In genomic region chr3:5133239-5133638, GRCh38 we compare ENCODE assay signal across 19 cellular contexts. TPM values are rescaled to one million over a fixed set of nuclear protein-coding genes. Genes with fewer than 3 reads are reported as not detected.
DNase-seq lines count a peak whose midpoint lies in the region; ATAC-seq and TF ChIP-seq lines count a peak whose summit lies in the region.
"Had no signal": no experiment of that assay in that cellular context is flagged by ENCODE, and none has a peak within 500 bp of the region (broad histone marks: within the 10 kb centered on the region; RNA-seq: fewer than 3 reads in every experiment).

No MANE protein-coding gene starts in this region.

- 61% methylated on average over 3 of the region's 3 CpGs for WGBS in HUES64

- no peak overlapping the region for H3K4me3 Mint-ChIP-seq in activated T-cell treated with anti-CD3 and anti-CD28 coated beads, Interleukin-2, amount 50 U/mL, for 24 hours
- H3K4me3 Mint-ChIP-seq in activated T-cell treated with anti-CD3 and anti-CD28 coated beads, Interleukin-2, amount 50 U/mL, for 4 hours = no peak overlapping the region
- H3K4me3 Mint-ChIP-seq in chondrocyte (ENCODE audit: unreplicated experiment) (no peak overlapping the region), osteocyte (ENCODE audit: unreplicated experiment) (no peak overlapping the region)
- H3K4me3 Mint-ChIP-seq in T-helper 2 cell treated with Interferon-gamma antibody and Interleukin-4, amounts not matched to agents 5 μg/mL and 100 μg/mL, for 36 hours = no peak overlapping the region
- H3K4me3 Mint-ChIP-seq: activated naive CD8-positive, alpha-beta T cell treated with anti-CD3 and anti-CD28 coated beads, Interleukin-2, amount 10 ng/mL, durations not matched to agents 7 days and 5 days had no signal

- H3K27ac ChIP-seq in HUES64 (ENCODE audit: low read depth, low read length) = peak overlapping the region; percentile 63
- H3K27ac ChIP-seq: upper lobe of right lung, WERI-Rb-1 had no signal

- H3K27ac Mint-ChIP-seq in activated T-cell treated with anti-CD3 and anti-CD28 coated beads, Interleukin-2, amount 50 U/mL, for 24 hours = peak overlapping the region; percentile 15
- H3K27ac Mint-ChIP-seq in chondrocyte (ENCODE audit: unreplicated experiment) (peak overlapping the region; percentile 49), osteocyte (ENCODE audit: unreplicated experiment) (peak overlapping the region; percentile 36)
- no peak overlapping the region for H3K27ac Mint-ChIP-seq in T-helper 2 cell treated with Interferon-gamma antibody and Interleukin-4, amounts not matched to agents 5 μg/mL and 100 μg/mL, for 36 hours
- H3K27ac Mint-ChIP-seq: activated naive CD8-positive, alpha-beta T cell treated with anti-CD3 and anti-CD28 coated beads, Interleukin-2, amount 10 ng/mL, durations not matched to agents 7 days and 5 days had no signal

- H3K9ac ChIP-seq in HUES64 (ENCODE audit: low read depth, low read length) = peak overlapping the region; percentile 50; the same call in 1 of the 2 replicates

- no peaks in the 10 kb centered on the region for H3K27me3 Mint-ChIP-seq in activated T-cell treated with anti-CD3 and anti-CD28 coated beads, Interleukin-2, amount 50 U/mL, for 24 hours
- H3K27me3 Mint-ChIP-seq in activated T-cell treated with anti-CD3 and anti-CD28 coated beads, Interleukin-2, amount 50 U/mL, for 4 hours (ENCODE audit: low read depth) = no peaks in the 10 kb centered on the region
- H3K27me3 Mint-ChIP-seq in chondrocyte (ENCODE audit: low read depth) = no peaks in the 10 kb centered on the region
- no peaks in the 10 kb centered on the region for H3K27me3 Mint-ChIP-seq in osteocyte (ENCODE audit: unreplicated experiment)
- H3K27me3 Mint-ChIP-seq in T-helper 2 cell treated with Interferon-gamma antibody and Interleukin-4, amounts not matched to agents 5 μg/mL and 100 μg/mL, for 36 hours (ENCODE audit: low read depth) = no peaks in the 10 kb centered on the region
- H3K27me3 Mint-ChIP-seq: activated naive CD8-positive, alpha-beta T cell treated with anti-CD3 and anti-CD28 coated beads, Interleukin-2, amount 10 ng/mL, durations not matched to agents 7 days and 5 days had no signal

- peaks cover 34% of the 10 kb centered on the region for H3K36me3 Mint-ChIP-seq in activated T-cell treated with anti-CD3 and anti-CD28 coated beads, Interleukin-2, amount 50 U/mL, for 24 hours (ENCODE audit: low read depth)
- peaks cover 4% of the 10 kb centered on the region for H3K36me3 Mint-ChIP-seq in activated T-cell treated with anti-CD3 and anti-CD28 coated beads, Interleukin-2, amount 50 U/mL, for 4 hours (ENCODE audit: insufficient read depth)
- H3K36me3 Mint-ChIP-seq in chondrocyte (ENCODE audit: low read depth) = no peaks in the 10 kb centered on the region
- peaks cover 1% of the 10 kb centered on the region for H3K36me3 Mint-ChIP-seq in osteocyte (ENCODE audit: unreplicated experiment)
- H3K36me3 Mint-ChIP-seq in T-helper 2 cell treated with Interferon-gamma antibody and Interleukin-4, amounts not matched to agents 5 μg/mL and 100 μg/mL, for 36 hours (ENCODE audit: low read depth) = peaks cover 8% of the 10 kb centered on the region

- no peak for TF ChIP-seq CTCF in chondrocyte (IDR thresholded peaks at IDR 0.05)
- no peak for TF ChIP-seq CTCF in osteocyte (IDR thresholded peaks at IDR 0.05)

- no peaks in the 10 kb centered on the region for H3K36me3 ChIP-seq in HUES64 (ENCODE audit: insufficient read depth, low read length)
- H3K36me3 ChIP-seq: upper lobe of right lung, WERI-Rb-1 had no signal

- DNase-seq in activated T-cell treated with anti-CD3 and anti-CD28 coated beads, Interleukin-2, amount 50 U/mL, for 24 hours = no peak
- no peak for DNase-seq in activated T-cell treated with anti-CD3 and anti-CD28 coated beads, Interleukin-2, amount 50 U/mL, for 4 hours
- no peak for DNase-seq in chondrocyte (ENCODE audit: low spot score)
- DNase-seq in osteocyte (ENCODE audit: extremely low spot score, unreplicated experiment) = no peak
- no peak for DNase-seq in SIG-M5 (lab: John Stamatoyannopoulos, UW)
- DNase-seq in T-helper 2 cell treated with Interferon-gamma antibody and Interleukin-4, amounts not matched to agents 5 μg/mL and 100 μg/mL, for 36 hours (ENCODE audit: low spot score) = no peak
- no peak for DNase-seq in NCI-H524 (lab: John Stamatoyannopoulos, UW)
- DNase-seq: activated naive CD8-positive, alpha-beta T cell treated with anti-CD3 and anti-CD28 coated beads, Interleukin-2, amount 10 ng/mL, durations not matched to agents 7 days and 5 days; islet precursor cell; mesenchymal stem cell; MM.1S; NCI-H187 treated with DMSO at 0.1 percent for 48 hours; NCI-H446; stimulated activated CD4-positive, alpha-beta T cell treated with anti-CD3 and anti-CD28 coated beads, Interleukin-12 subunit alpha, Interleukin-12 subunit beta, amount 100 ng/mL, for 4 hours; stimulated activated naive CD4-positive, alpha-beta T cell; T-helper 1 cell; upper lobe of right lung; WERI-Rb-1 had no signal

- peaks cover 62% of the 10 kb centered on the region for H3K4me1 Mint-ChIP-seq in activated T-cell treated with anti-CD3 and anti-CD28 coated beads, Interleukin-2, amount 50 U/mL, for 24 hours (ENCODE audit: low read depth)
- H3K4me1 Mint-ChIP-seq in activated T-cell treated with anti-CD3 and anti-CD28 coated beads, Interleukin-2, amount 50 U/mL, for 4 hours (ENCODE audit: low read depth) = peaks cover 49% of the 10 kb centered on the region
- peaks cover 46% of the 10 kb centered on the region for H3K4me1 Mint-ChIP-seq in chondrocyte (ENCODE audit: low read depth)
- peaks cover 47% of the 10 kb centered on the region for H3K4me1 Mint-ChIP-seq in osteocyte (ENCODE audit: unreplicated experiment)
- peaks cover 20% of the 10 kb centered on the region for H3K4me1 Mint-ChIP-seq in T-helper 2 cell treated with Interferon-gamma antibody and Interleukin-4, amounts not matched to agents 5 μg/mL and 100 μg/mL, for 36 hours (ENCODE audit: low read depth)

- H3K9me3 ChIP-seq in HUES64 (ENCODE audit: insufficient read depth, low read depth, low read length) = no peaks in the 10 kb centered on the region
- H3K9me3 ChIP-seq: upper lobe of right lung had no signal

- H3K9me3 Mint-ChIP-seq in activated T-cell treated with anti-CD3 and anti-CD28 coated beads, Interleukin-2, amount 50 U/mL, for 24 hours = no peaks in the 10 kb centered on the region
- H3K9me3 Mint-ChIP-seq in activated T-cell treated with anti-CD3 and anti-CD28 coated beads, Interleukin-2, amount 50 U/mL, for 4 hours = no peaks in the 10 kb centered on the region
- H3K9me3 Mint-ChIP-seq in chondrocyte (ENCODE audit: low read depth) = no peaks in the 10 kb centered on the region
- no peaks in the 10 kb centered on the region for H3K9me3 Mint-ChIP-seq in osteocyte (ENCODE audit: unreplicated experiment)
- H3K9me3 Mint-ChIP-seq in T-helper 2 cell treated with Interferon-gamma antibody and Interleukin-4, amounts not matched to agents 5 μg/mL and 100 μg/mL, for 36 hours = no peaks in the 10 kb centered on the region
- H3K9me3 Mint-ChIP-seq: activated naive CD8-positive, alpha-beta T cell treated with anti-CD3 and anti-CD28 coated beads, Interleukin-2, amount 10 ng/mL, durations not matched to agents 7 days and 5 days had no signal

- ATAC-seq in activated T-cell treated with anti-CD3 and anti-CD28 coated beads, Interleukin-2, amount 50 U/mL, for 4 hours = no peak
- ATAC-seq: upper lobe of right lung had no signal

- no peaks in the 10 kb centered on the region for H3K27me3 ChIP-seq in HUES64 (ENCODE audit: insufficient read depth, low read length)
- H3K27me3 ChIP-seq: upper lobe of right lung had no signal

- peak overlapping the region; percentile 25; the same call in 1 of the 2 replicates for H3K4me3 ChIP-seq in HUES64 (ENCODE audit: low read length)
- H3K4me3 ChIP-seq: upper lobe of right lung had no signal

- peaks cover 19% of the 10 kb centered on the region for H3K4me1 ChIP-seq in HUES64 (ENCODE audit: insufficient read depth, low read length)

RNA-seq across cellular contexts. Expression of gene ARL8B, which starts 11.1 kb away (rescaled TPM):
- 10 to 100 TPM; 66.7 to 89.4 (median 72.1) TPM for total RNA-seq in activated T-cell treated with anti-CD3 and anti-CD28 coated beads, Interleukin-2, amount 50 U/mL, for 4 hours
- polyA plus RNA-seq in HUES64 (2013, experiment 1 of 2) = 39.0 TPM
- 44.1 TPM for polyA plus RNA-seq in HUES64 (2013, experiment 2 of 2)
- total RNA-seq in chondrocyte (50.7 to 65.8 TPM (median 61.6 TPM) in 3 replicates), osteocyte (85.6 and 86.0 TPM in 2 replicates)

RNA-seq across cellular contexts. Expression of gene EDEM1, which starts 54.3 kb away (rescaled TPM):
- total RNA-seq in activated T-cell treated with anti-CD3 and anti-CD28 coated beads, Interleukin-2, amount 50 U/mL, for 4 hours = 100 to 1,000 TPM in 1 of 3 donors, 10 to 100 TPM in 2; 94.0 to 138 (median 97.2) TPM
- 4.7 TPM for polyA plus RNA-seq in HUES64 (2013, experiment 1 of 2)
- polyA plus RNA-seq in HUES64 (2013, experiment 2 of 2) = 6.1 TPM
- total RNA-seq in chondrocyte (39.0 to 51.2 TPM (median 49.1 TPM) in 3 replicates), osteocyte (42.1 and 45.9 TPM in 2 replicates)
